8 cellular contexts compared by ENCODE assay signal in genomic region chr2:43224131-43224570, GRCh38.
DNase-seq lines count a peak whose midpoint lies in the region; ATAC-seq and TF ChIP-seq lines count a peak whose summit lies in the region.

No MANE protein-coding gene starts in this region.

- peak overlapping the region; percentile 97 for H3K27ac Mint-ChIP-seq in T-helper 1 cell treated with Interleukin-12 subunit alpha and Interleukin-12 subunit beta and Interleukin-4 antibody, amounts not matched to agents 30 μg/mL and 1 μg/mL, for 36 hours

- peak; percentile 31; the same call in 1 of the 2 replicates for TF ChIP-seq CTCF in 22Rv1 (IDR thresholded peaks at IDR 0.05)

- no peaks in the 10 kb centered on the region for H3K9me3 ChIP-seq in HAP-1

- peaks cover 48% of the 10 kb centered on the region for H3K36me3 ChIP-seq in HAP-1 (replicated peaks)

- peak overlapping the region; percentile 88 for H3K4me3 ChIP-seq in HAP-1
- peak overlapping the region; percentile 86 for H3K4me3 ChIP-seq in skeletal muscle cell (ENCODE audit: low read depth, low read length)

- no peaks in the 10 kb centered on the region for H3K9me3 Mint-ChIP-seq in T-helper 1 cell treated with Interleukin-12 subunit alpha and Interleukin-12 subunit beta and Interleukin-4 antibody, amounts not matched to agents 30 μg/mL and 1 μg/mL, for 36 hours

- H3K4me1 Mint-ChIP-seq in T-helper 1 cell treated with Interleukin-12 subunit alpha and Interleukin-12 subunit beta and Interleukin-4 antibody, amounts not matched to agents 30 μg/mL and 1 μg/mL, for 36 hours (ENCODE audit: low read depth), result peaks cover 47% of the 10 kb centered on the region

- H3K36me3 Mint-ChIP-seq in T-helper 1 cell treated with Interleukin-12 subunit alpha and Interleukin-12 subunit beta and Interleukin-4 antibody, amounts not matched to agents 30 μg/mL and 1 μg/mL, for 36 hours (ENCODE audit: low read depth), result peaks cover 40% of the 10 kb centered on the region

- no peaks in the 10 kb centered on the region for H3K27me3 Mint-ChIP-seq in T-helper 1 cell treated with Interleukin-12 subunit alpha and Interleukin-12 subunit beta and Interleukin-4 antibody, amounts not matched to agents 30 μg/mL and 1 μg/mL, for 36 hours (ENCODE audit: low read depth)

- no peaks in the 10 kb centered on the region for H3K27me3 ChIP-seq in HAP-1 (ENCODE audit: low read depth)

- peak; percentile 70 to 86 for DNase-seq in HAP-1 (ENCODE audit: low spot score in 2 of 2)
- peak in 41 of 58 donors; percentile 12 to 68 (median 41) for DNase-seq in anterior cingulate cortex (lab: John Stamatoyannopoulos, UW)
- DNase-seq in hypothalamus (lab: John Stamatoyannopoulos, UW), result peak in 37 of 51 donors; percentile 16 to 66 (median 44)
- DNase-seq in skeletal muscle cell (ENCODE audit: low read depth), result no peak
- DNase-seq in NCI-H2171 (lab: John Stamatoyannopoulos, UW), result no peak

- in situ Hi-C loops in HAP-1 (cut with MboI; ENCODE audit: low sequenced_read_pairs), result no loop called here

- ATAC-seq in HG03097 (IDR thresholded peaks at IDR 0.05; ENCODE audit: low FRiP score, unreplicated experiment), result no peak

- H3K27ac ChIP-seq in 22Rv1, result peak overlapping the region; percentile 95

- peaks cover 46% of the 10 kb centered on the region for H3K4me1 ChIP-seq in HAP-1

- peak overlapping the region; percentile 96 for H3K4me3 Mint-ChIP-seq in T-helper 1 cell treated with Interleukin-12 subunit alpha and Interleukin-12 subunit beta and Interleukin-4 antibody, amounts not matched to agents 30 μg/mL and 1 μg/mL, for 36 hours

Comparison
In these comparisons a context has a peak if more than half of its experiments do, and no peak if none do; other contexts are left out.
1. DNase-seq: peak in HAP-1 (2 of 2), anterior cingulate cortex (41 of 58) and hypothalamus (37 of 51); none in skeletal muscle cell (single experiment) and NCI-H2171 (single experiment).